ENCODE assay signal across 26 cellular contexts in genomic region chr17:510223-510917, GRCh38.
A peak's percentile ranks its signal among the peaks of the same experiment; 100 is the strongest.
DNase-seq lines count a peak whose midpoint lies in the region; ATAC-seq, FAIRE-seq and TF ChIP-seq lines count a peak whose summit lies in the region.
"Had no signal": no experiment of that assay in that cellular context is flagged by ENCODE, and none has a peak within 500 bp of the region (broad histone marks: within the 10 kb centered on the region; RNA-seq: fewer than 3 reads in every experiment).

No MANE protein-coding gene starts in this region.

- no peak overlapping the region for H3K18ac ChIP-seq in IMR-90 (ENCODE audit: low read depth, low read length)

- H2BK20ac ChIP-seq in IMR-90 (ENCODE audit: low read depth, low read length), result peak overlapping the region; percentile 48; the same call in 1 of the 2 replicates

- dilution Hi-C loops in IMR-90 (cut with HindIII; ENCODE audit: low sequenced_read_pairs, unreplicated experiment), result no loop called here
- dilution Hi-C loops in endothelial cell of umbilical vein (cut with MboI; ENCODE audit: extremely low pct_ligation_motif_present, low sequenced_read_pairs), result no loop called here

- no peak overlapping the region for H3K9ac ChIP-seq in IMR-90 (ENCODE audit: low read depth, low read length)
- no peak overlapping the region for H3K9ac ChIP-seq in endothelial cell of umbilical vein (replicated peaks; ENCODE audit: extremely low read depth, insufficient read depth, low read length)

- peak overlapping the region; percentile 21; the same call in 1 of the 2 replicates for H3K14ac ChIP-seq in IMR-90 (replicated peaks; ENCODE audit: low read depth, low read length)

- BruUV-seq in IMR-90 (replicated peaks; lab: Mats Ljungman, UMichigan) (no TSS peak), endothelial cell of umbilical vein (replicated peaks; lab: Mats Ljungman, UMichigan) (no TSS peak)

- peak overlapping the region; percentile 40 for H2BK5ac ChIP-seq in IMR-90 (ENCODE audit: low read depth, low read length, poor library complexity, severe bottlenecking)

- H4K20me1 ChIP-seq in IMR-90 (ENCODE audit: insufficient read depth, low read length) (no peaks in the 10 kb centered on the region; the same call in 1 of the 2 replicates), endothelial cell of umbilical vein (replicated peaks; ENCODE audit: control insufficient read depth, extremely low read depth, insufficient read depth, low read length) (no peaks in the 10 kb centered on the region)

- FAIRE-seq in endothelial cell of umbilical vein (lab: Jason Lieb, UNC), result no peak
- FAIRE-seq: D721Med had no signal

- H3K9me3 Mint-ChIP-seq in nephron (peaks cover 23% of the 10 kb centered on the region), type B pancreatic cell (peaks cover 14% of the 10 kb centered on the region)
- H3K9me3 Mint-ChIP-seq: activated B cell treated with CpG ODN at 0.5 μM for 24 hours; activated naive CD4-positive, alpha-beta T cell treated with anti-CD3 and anti-CD28 coated beads, Interleukin-2, amount 50 U/mL, for 24 hours had no signal

- TF ChIP-seq CTCF in IMR-90 (conservative IDR thresholded peaks at IDR 0.05; ENCODE audit: low read depth, low read length) (no peak), endothelial cell of umbilical vein (IDR thresholded peaks at IDR 0.05; ENCODE audit: extremely low read depth in 1 of 2, insufficient read depth in 1 of 2, low read depth in 1 of 2, low read length in 2 of 2) (no peak), nephron (IDR thresholded peaks at IDR 0.05; ENCODE audit: unreplicated experiment in 3 of 3) (no peak), type B pancreatic cell (conservative IDR thresholded peaks at IDR 0.05) (no peak)

- H3K9me1 ChIP-seq in IMR-90 (ENCODE audit: insufficient read depth, low read length) (peaks cover 17% of the 10 kb centered on the region; the same call in 1 of the 2 replicates), endothelial cell of umbilical vein (replicated peaks; ENCODE audit: control insufficient read depth, extremely low read depth, insufficient read depth, low read length) (no peaks in the 10 kb centered on the region)

- H3K27ac ChIP-seq in IMR-90 (ENCODE audit: insufficient read depth, low read length), result no peak overlapping the region
- no peak overlapping the region for H3K27ac ChIP-seq in endothelial cell of umbilical vein (ENCODE audit: insufficient read depth, low read depth, low read length)
- H3K27ac ChIP-seq: ascending aorta, vagina had no signal

- no peak overlapping the region for H2BK15ac ChIP-seq in IMR-90 (ENCODE audit: low read depth, low read length)

- no peak overlapping the region for H4K8ac ChIP-seq in IMR-90 (ENCODE audit: low read depth in 2 of 2, low read length in 2 of 2)

- H3K4me3 Mint-ChIP-seq in nephron (no peak overlapping the region), type B pancreatic cell (no peak overlapping the region)
- H3K4me3 Mint-ChIP-seq: activated B cell treated with CpG ODN at 0.5 μM for 24 hours; activated naive CD4-positive, alpha-beta T cell treated with anti-CD3 and anti-CD28 coated beads, Interleukin-2, amount 50 U/mL, for 24 hours; CD14-positive monocyte; stimulated activated memory B cell treated with anti-CD40 and anti-IgM and Interleukin-4, amounts not matched to agents 10 μg/mL and 1 μg/mL and 100 μg/mL, for 72 hours had no signal

- no peak for TF ChIP-seq RAD21 in IMR-90 (IDR thresholded peaks at IDR 0.05; ENCODE audit: low read length)

- peaks cover 33% of the 10 kb centered on the region for H3K4me1 Mint-ChIP-seq in nephron
- H3K4me1 Mint-ChIP-seq in type B pancreatic cell (ENCODE audit: unreplicated experiment), result peaks cover 7% of the 10 kb centered on the region
- H3K4me1 Mint-ChIP-seq: activated B cell treated with CpG ODN at 0.5 μM for 24 hours; activated naive CD4-positive, alpha-beta T cell treated with anti-CD3 and anti-CD28 coated beads, Interleukin-2, amount 50 U/mL, for 24 hours; stimulated activated memory B cell treated with anti-CD40 and anti-IgM and Interleukin-4, amounts not matched to agents 10 μg/mL and 1 μg/mL and 100 μg/mL, for 72 hours had no signal

- peak overlapping the region; percentile 3 for H2AK5ac ChIP-seq in IMR-90 (ENCODE audit: low read depth, low read length)

- H3K4me2 ChIP-seq in IMR-90 (ENCODE audit: low read depth, low read length) (no peak overlapping the region), endothelial cell of umbilical vein (ENCODE audit: insufficient read depth, low read length) (no peak overlapping the region)

- in situ Hi-C loops in IMR-90 (cut with MboI; ENCODE audit: low sequenced_read_pairs), result loop anchor here (5.0 kb wide), 1 partner anchor 88 kb away; no protein-coding TSS in a partner anchor

- H3K79me1 ChIP-seq in IMR-90 (ENCODE audit: low read depth in 1 of 2, low read length in 2 of 2), result peaks cover 0 to 2% of the 10 kb centered on the region in 2 experiments; a peak in 1 of 4 replicates

- H3K56ac ChIP-seq in IMR-90 (ENCODE audit: extremely low read depth, insufficient read depth, low read length), result no peak overlapping the region

- POLR2A ChIA-PET in IMR-90 (lab: Charles Lee; ENCODE audit: unreplicated experiment), result no interaction called here
- POLR2A ChIA-PET in endothelial cell of umbilical vein (lab: Charles Lee), result no interaction called here

- WGBS in IMR-90 (ENCODE audit: extremely low coverage in 2 of 2, insufficient read length in 1 of 2), 2 experiments, result 68% methylated on average over 11 of the region's 12 CpGs; no CpG with 5 or more reads in 1 of the 2 experiments

- TF ChIP-seq POLR2A in IMR-90 (IDR thresholded peaks at IDR 0.05; ENCODE audit: low read depth, low read length) (no peak), endothelial cell of umbilical vein (IDR thresholded peaks at IDR 0.05; ENCODE audit: low read depth, low read length) (no peak)

- H3K36me3 ChIP-seq in IMR-90 (ENCODE audit: control insufficient read depth, insufficient read depth, low read length) (no peaks in the 10 kb centered on the region), endothelial cell of umbilical vein (ENCODE audit: control insufficient read depth in 2 of 2, extremely low read depth in 1 of 2, insufficient read depth in 2 of 2, low read length in 2 of 2) (no peaks in the 10 kb centered on the region)
- H3K36me3 ChIP-seq: ascending aorta, HAP-1, heart left ventricle, vagina had no signal

- H3K9me3 ChIP-seq in IMR-90 (ENCODE audit: control insufficient read depth, insufficient read depth, low read length) (peaks cover 2% of the 10 kb centered on the region; the same call in 1 of the 2 replicates), endothelial cell of umbilical vein (replicated peaks; ENCODE audit: control insufficient read depth, insufficient read depth, low read length) (peaks cover 2% of the 10 kb centered on the region)
- H3K9me3 ChIP-seq: ascending aorta, HAP-1, heart left ventricle, vagina had no signal

- H3K4ac ChIP-seq in IMR-90 (ENCODE audit: low read depth, low read length), result peak overlapping the region; percentile 33; the same call in 1 of the 2 replicates

- no peak overlapping the region for H4K5ac ChIP-seq in IMR-90 (ENCODE audit: low read depth, low read length)

- H2AFZ ChIP-seq in IMR-90 (replicated peaks; ENCODE audit: low read length, poor library complexity) (peak overlapping the region; percentile 49), endothelial cell of umbilical vein (ENCODE audit: low read depth, low read length) (no peak overlapping the region)

- ATAC-seq in IMR-90 (ENCODE audit: low read depth), result no peak
- ATAC-seq in HG03196 (IDR thresholded peaks at IDR 0.05; ENCODE audit: unreplicated experiment), result no peak
- ATAC-seq: stimulated activated memory B cell treated with anti-CD40 and anti-IgM and Interleukin-4, amounts not matched to agents 10 μg/mL and 1 μg/mL and 100 μg/mL, for 72 hours had no signal

- H2BK120ac ChIP-seq in IMR-90 (ENCODE audit: low read depth, low read length), result peak overlapping the region; percentile 58; the same call in 1 of the 2 replicates

- no peaks in the 10 kb centered on the region for H3K79me2 ChIP-seq in endothelial cell of umbilical vein (ENCODE audit: control insufficient read depth, insufficient read depth, low read length)

- H3K4me1 ChIP-seq in IMR-90 (ENCODE audit: control insufficient read depth, insufficient read depth, low read length) (peaks cover 11% of the 10 kb centered on the region), endothelial cell of umbilical vein (ENCODE audit: control insufficient read depth, extremely low read depth, insufficient read depth, low read length) (no peaks in the 10 kb centered on the region)
- H3K4me1 ChIP-seq: ascending aorta, HAP-1 had no signal

- peak overlapping the region; percentile 23; the same call in 1 of the 2 replicates for H4K91ac ChIP-seq in IMR-90 (ENCODE audit: insufficient read depth, low read depth, low read length)

- H3K23ac ChIP-seq in IMR-90 (ENCODE audit: low read depth, low read length), result no peak overlapping the region; the same call in 1 of the 2 replicates

- CTCF ChIA-PET in IMR-90 (lab: Yijun Ruan, JAX) (interaction anchor here (0.9 kb wide), 1 partner anchor 98 kb away, joined by 4 read pairs; no protein-coding TSS in a partner anchor), endothelial cell of umbilical vein (lab: Charles Lee) (no interaction called here)

- intact Hi-C loops in IMR-90 (cut with micrococcal nuclease) (loop anchor here (5.0 kb wide), 1 partner anchor 192 kb away; no protein-coding TSS in a partner anchor), endothelial cell of umbilical vein (cut with micrococcal nuclease) (loop anchor here (5.0 kb wide), 1 partner anchor 177 kb away; no protein-coding TSS in a partner anchor)

- peaks cover 10% of the 10 kb centered on the region for H3K36me3 Mint-ChIP-seq in nephron (ENCODE audit: low read depth)
- H3K36me3 Mint-ChIP-seq in type B pancreatic cell, result peaks cover 12% of the 10 kb centered on the region
- H3K36me3 Mint-ChIP-seq: activated naive CD4-positive, alpha-beta T cell treated with anti-CD3 and anti-CD28 coated beads, Interleukin-2, amount 50 U/mL, for 24 hours; stimulated activated memory B cell treated with anti-CD40 and anti-IgM and Interleukin-4, amounts not matched to agents 10 μg/mL and 1 μg/mL and 100 μg/mL, for 72 hours had no signal

- DNase-seq in IMR-90, result peak; percentile 17
- DNase-seq in endothelial cell of umbilical vein (ENCODE audit: low read depth, low spot score), result peak; percentile 31
- DNase-seq in type B pancreatic cell (ENCODE audit: extremely low spot score, unreplicated experiment), result no peak
- no peak for DNase-seq in activated naive CD4-positive, alpha-beta T cell treated with Interleukin-2 at 50 U/mL for 16 hours
- no peak for DNase-seq in SHP77 treated with DMSO at 0.1 percent for 48 hours (lab: John Stamatoyannopoulos, UW)
- DNase-seq: activated B cell treated with CpG ODN at 0.5 μM for 24 hours; activated CD4-positive, alpha-beta T cell treated with anti-CD3 and anti-CD28 coated beads, Interleukin-2, amount 50 U/mL, for 4 hours; activated CD8-positive, alpha-beta memory T cell treated with anti-CD3 and anti-CD28 coated beads, Interleukin-2, amount 50 U/mL, for 4 hours; cerebellar nuclear complex; dorsolateral prefrontal cortex; heart left ventricle; NCI-H1092 treated with DMSO at 0.1 percent for 48 hours; NCI-H1930; NCI-H2227 treated with DMSO at 0.1 percent for 48 hours; NCI-H774; RPMI8226; stimulated activated CD4-positive, alpha-beta T cell treated with anti-CD3 and anti-CD28 coated beads, Interleukin-2, amount 100 ng/mL, for 48 hours had no signal

- peak overlapping the region; percentile 0 for H2AK9ac ChIP-seq in IMR-90 (replicated peaks; ENCODE audit: low read depth, low read length, poor library complexity)

- H3K4me3 ChIP-seq in IMR-90 (ENCODE audit: insufficient read depth, low read depth, low read length) (no peak overlapping the region), endothelial cell of umbilical vein (replicated peaks in 1 of 3; ENCODE audit: insufficient read depth in 1 of 3, low read depth in 1 of 3, low read length in 3 of 3) (no peak overlapping the region)
- H3K4me3 ChIP-seq: ascending aorta, dorsolateral prefrontal cortex, HAP-1, heart left ventricle, vagina had no signal

- H3K27me3 ChIP-seq in IMR-90 (ENCODE audit: control insufficient read depth, insufficient read depth, low read length) (no peaks in the 10 kb centered on the region), endothelial cell of umbilical vein (ENCODE audit: control insufficient read depth in 2 of 2, insufficient read depth in 2 of 2, low read length in 2 of 2) (peaks cover 0 to 2% of the 10 kb centered on the region in 2 experiments)
- H3K27me3 ChIP-seq: ascending aorta, dorsolateral prefrontal cortex, heart left ventricle, vagina had no signal

- H3K27ac Mint-ChIP-seq in nephron (peak overlapping the region; percentile 30 to 85 (median 43)), type B pancreatic cell (peak overlapping the region; percentile 15)
- H3K27ac Mint-ChIP-seq: activated B cell treated with CpG ODN at 0.5 μM for 24 hours; activated naive CD4-positive, alpha-beta T cell treated with anti-CD3 and anti-CD28 coated beads, Interleukin-2, amount 50 U/mL, for 24 hours; stimulated activated memory B cell treated with anti-CD40 and anti-IgM and Interleukin-4, amounts not matched to agents 10 μg/mL and 1 μg/mL and 100 μg/mL, for 72 hours had no signal

- H3K27me3 Mint-ChIP-seq in nephron (ENCODE audit: low read depth) (peaks cover 20% of the 10 kb centered on the region), type B pancreatic cell (peaks cover 7% of the 10 kb centered on the region)
- H3K27me3 Mint-ChIP-seq: activated naive CD4-positive, alpha-beta T cell treated with anti-CD3 and anti-CD28 coated beads, Interleukin-2, amount 50 U/mL, for 24 hours; stimulated activated memory B cell treated with anti-CD40 and anti-IgM and Interleukin-4, amounts not matched to agents 10 μg/mL and 1 μg/mL and 100 μg/mL, for 72 hours had no signal

Comparison
In these comparisons a context has a peak if more than half of its experiments do, and no peak if none do; other contexts are left out.
1. DNase-seq: peak in IMR-90 (single experiment) and endothelial cell of umbilical vein (single experiment); none in type B pancreatic cell (single experiment), activated naive CD4-positive, alpha-beta T cell treated with Interleukin-2 at 50 U/mL for 16 hours (single experiment) and SHP77 treated with DMSO at 0.1 percent for 48 hours (single experiment).